ENCODE assay signal across 20 cellular contexts in genomic region chr4:107541511-107541910, GRCh38.
"Had no signal": no experiment of that assay in that cellular context is flagged by ENCODE, and none has a peak within 500 bp of the region (broad histone marks: within the 10 kb centered on the region; RNA-seq: fewer than 3 reads in every experiment).

No MANE protein-coding gene starts in this region.

- H3K27me3 ChIP-seq: SJSA1 had no signal

- H3K9me3 ChIP-seq: SJSA1 had no signal

- FAIRE-seq: HTR-8/SVneo, RCC 7860 had no signal

- H3K4me1 ChIP-seq: SJSA1 had no signal

- H3K27ac ChIP-seq: HL-60, SJSA1, SK-N-MC had no signal

- H3K4me3 ChIP-seq: SJSA1, SK-N-MC had no signal

- DNase-seq: KBM-7, MV-4-11, NCI-H1048, NCI-H1105, NCI-H1417, NCI-H187, NCI-H2029, NCI-H2081 treated with DMSO at 0.1 percent for 48 hours, NCI-H2171 treated with DMSO at 0.1 percent for 48 hours, NCI-H524, NCI-H69, NCI-H774, Right ventricle myocardium superior, RPMI8226, SIG-M5 had no signal

- H3K36me3 ChIP-seq: SJSA1 had no signal
